8 cellular contexts compared by ENCODE assay signal in the genomic region with DNA sequence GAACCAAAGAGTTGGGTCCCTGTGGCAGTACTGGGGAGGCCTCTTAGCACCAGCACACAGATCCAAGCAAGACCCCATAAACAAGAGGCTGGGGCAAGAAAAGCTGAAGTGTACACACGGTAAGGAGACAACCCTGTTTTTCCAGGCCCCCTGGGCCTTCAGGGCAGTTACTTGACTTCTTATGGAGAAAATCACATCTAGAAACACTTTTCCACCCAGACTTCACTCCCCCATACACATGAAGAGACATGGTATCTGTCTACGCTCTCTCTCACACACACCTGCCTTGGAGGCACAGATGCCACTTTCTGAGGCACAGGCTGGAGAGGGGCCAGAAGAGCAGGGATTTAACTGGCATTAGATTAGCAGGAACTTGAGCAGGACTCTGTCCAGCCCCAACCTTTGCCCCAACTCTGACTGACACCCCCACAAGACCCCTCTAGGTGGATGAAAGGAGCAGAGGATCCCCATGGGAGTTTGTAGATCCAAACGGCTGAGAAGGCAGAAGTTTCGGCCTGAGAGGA. TPM values are rescaled to one million over a fixed set of nuclear protein-coding genes. Genes with fewer than 3 reads are reported as not detected.
DNase-seq lines count a peak whose midpoint lies in the region; ATAC-seq and TF ChIP-seq lines count a peak whose summit lies in the region.

No MANE protein-coding gene starts in this region.

- H3K79me2 ChIP-seq in SU-DHL-6 (ENCODE audit: insufficient read depth, low read length) (peaks cover 47% of the 10 kb centered on the region), fibroblast of lung (ENCODE audit: control insufficient read depth, insufficient read depth, low read length) (peaks cover 63% of the 10 kb centered on the region)

- ATAC-seq in HG03095 (IDR thresholded peaks at IDR 0.05; ENCODE audit: unreplicated experiment) = no peak

- H3K9ac ChIP-seq in SU-DHL-6 (ENCODE audit: low read length) = peak overlapping the region; percentile 82
- H3K9ac ChIP-seq in fibroblast of lung (ENCODE audit: insufficient read depth, low read length) = peak overlapping the region; percentile 90

- H3K36me3 ChIP-seq in SU-DHL-6 (ENCODE audit: low read length) (no peaks in the 10 kb centered on the region), fibroblast of lung (ENCODE audit: control insufficient read depth, insufficient read depth, low read length) (peaks cover 10% of the 10 kb centered on the region)

- in situ Hi-C loops in G401 (cut with HindIII; ENCODE audit: low sequenced_read_pairs) = no loop called here

- H3K4me3 ChIP-seq in SU-DHL-6 (ENCODE audit: insufficient read depth, low read length, poor library complexity, severe bottlenecking) (no peak overlapping the region), fibroblast of lung (replicated peaks in 1 of 4; ENCODE audit: control extremely low read depth in 1 of 4, insufficient read depth in 1 of 4, low read depth in 3 of 4, low read length in 4 of 4) (peak overlapping the region; percentile 83 to 95 (median 92)), retinal pigment epithelial cell (ENCODE audit: low read length) (peak overlapping the region; percentile 80)

- H3K9me3 ChIP-seq in SU-DHL-6 (ENCODE audit: insufficient read depth, low read length) = no peaks in the 10 kb centered on the region
- no peaks in the 10 kb centered on the region for H3K9me3 ChIP-seq in fibroblast of lung (ENCODE audit: control insufficient read depth, insufficient read depth, low read depth, low read length)

- TF ChIP-seq CTCF in SU-DHL-6 (IDR thresholded peaks at IDR 0.05; ENCODE audit: insufficient read depth, low read length, poor library complexity, severe bottlenecking) = no peak
- TF ChIP-seq CTCF in fibroblast of lung (conservative IDR thresholded peaks at IDR 0.05 in 1 of 2, IDR thresholded peaks at IDR 0.05 in 1 of 2; ENCODE audit: low read depth in 1 of 2, low read length in 2 of 2) = no peak
- no peak for TF ChIP-seq CTCF in retinal pigment epithelial cell (conservative IDR thresholded peaks at IDR 0.05; ENCODE audit: low read depth, low read length)

- H3K4me1 ChIP-seq in fibroblast of lung (ENCODE audit: control insufficient read depth, extremely low read depth, insufficient read depth, low read length) = peaks cover 24% of the 10 kb centered on the region

- DNase-seq in G401 (ENCODE audit: low spot score) = peak; percentile 55
- no peak for DNase-seq in fibroblast of lung (ENCODE audit: low read depth in 2 of 2)
- DNase-seq in retinal pigment epithelial cell (ENCODE audit: low read depth) = no peak
- DNase-seq in glomerular visceral epithelial cell (ENCODE audit: extremely low spot score) = no peak
- no peak for DNase-seq in amygdala (lab: John Stamatoyannopoulos, UW)
- DNase-seq in NCI-H128 (lab: John Stamatoyannopoulos, UW; ENCODE audit: unreplicated experiment) = no peak

- no peaks in the 10 kb centered on the region for H3K27me3 ChIP-seq in SU-DHL-6 (ENCODE audit: low read length)
- H3K27me3 ChIP-seq in fibroblast of lung (ENCODE audit: control insufficient read depth, insufficient read depth, low read length) = no peaks in the 10 kb centered on the region

- H3K27ac ChIP-seq in SU-DHL-6 (ENCODE audit: low read depth, low read length) = peak overlapping the region; percentile 73; the same call in 1 of the 2 replicates
- peak overlapping the region; percentile 86 for H3K27ac ChIP-seq in fibroblast of lung (ENCODE audit: insufficient read depth, low read length)

- H2AFZ ChIP-seq in SU-DHL-6 (ENCODE audit: low read depth, low read length, severe bottlenecking) = no peak overlapping the region
- no peak overlapping the region for H2AFZ ChIP-seq in fibroblast of lung (ENCODE audit: low read length)

- no peaks in the 10 kb centered on the region for H3K9me2 ChIP-seq in SU-DHL-6 (replicated peaks; ENCODE audit: insufficient read depth, low read length)

- H3K4me2 ChIP-seq in SU-DHL-6 (ENCODE audit: low read depth, low read length, poor library complexity, severe bottlenecking) (peak overlapping the region; percentile 90), fibroblast of lung (ENCODE audit: extremely low read depth, insufficient read depth, low read length) (peak overlapping the region; percentile 93)

- peaks cover 18% of the 10 kb centered on the region for H3F3A ChIP-seq in SU-DHL-6 (ENCODE audit: insufficient read depth)

- no peaks in the 10 kb centered on the region for H4K20me1 ChIP-seq in SU-DHL-6 (ENCODE audit: low read depth, low read length)
- H4K20me1 ChIP-seq in fibroblast of lung (ENCODE audit: control insufficient read depth, extremely low read depth, insufficient read depth, low read length) = no peaks in the 10 kb centered on the region

RNA-seq across cellular contexts. Expression of a gene that starts 2.2 kb away (rescaled TPM):
- 38.3 and 68.8 TPM in 2 replicates for total RNA-seq in G401 (2014; rRNA removed; shearing (Covaris generic))
- total RNA-seq in fibroblast of lung = 138 and 190 TPM in 2 replicates
- 201 and 254 TPM in 2 replicates for polyA plus RNA-seq in fibroblast of lung
- 132 and 153 TPM in 2 replicates for polyA plus RNA-seq in fibroblast of lung (2012)
- 215 and 258 TPM in 2 replicates for polyA minus RNA-seq in fibroblast of lung (ENCODE audit: low replicate concordance)

RNA-seq across cellular contexts. Expression of a gene that starts 9.6 kb away (rescaled TPM):
- total RNA-seq in G401 (2014; rRNA removed; shearing (Covaris generic)) = 2.7 and 3.6 TPM in 2 replicates
- total RNA-seq in fibroblast of lung = under 0.01 and 0.33 TPM in 2 replicates
- 0.03 and 0.07 TPM in 2 replicates for polyA plus RNA-seq in fibroblast of lung
- polyA plus RNA-seq in fibroblast of lung (2012) = 0.53 and 0.71 TPM in 2 replicates
- polyA minus RNA-seq in fibroblast of lung (ENCODE audit: low replicate concordance) = 0.75 TPM in 1 of 2 replicates, not detected in the other

RNA-seq across cellular contexts. Expression of a gene that starts 34.2 kb away (rescaled TPM):
- total RNA-seq in G401 (2014; rRNA removed; shearing (Covaris generic)) = 8.1 and 12.7 TPM in 2 replicates
- total RNA-seq in fibroblast of lung = 9.2 and 17.3 TPM in 2 replicates
- polyA plus RNA-seq in fibroblast of lung = 10.1 and 11.7 TPM in 2 replicates
- 10.4 and 14.0 TPM in 2 replicates for polyA plus RNA-seq in fibroblast of lung (2012)
- 38.7 and 54.7 TPM in 2 replicates for polyA minus RNA-seq in fibroblast of lung (ENCODE audit: low replicate concordance)

RNA-seq across cellular contexts. Expression of a gene that starts 35.8 kb away (rescaled TPM):
- 9.4 and 12.0 TPM in 2 replicates for total RNA-seq in G401 (2014; rRNA removed; shearing (Covaris generic))
- 6.3 and 7.2 TPM in 2 replicates for total RNA-seq in fibroblast of lung
- 11.8 and 16.6 TPM in 2 replicates for polyA plus RNA-seq in fibroblast of lung
- 5.9 and 8.2 TPM in 2 replicates for polyA plus RNA-seq in fibroblast of lung (2012)
- 9.5 and 11.0 TPM in 2 replicates for polyA minus RNA-seq in fibroblast of lung (ENCODE audit: low replicate concordance)

RNA-seq across cellular contexts. Expression of a gene that starts 46.3 kb away (rescaled TPM):
- 28.2 and 33.5 TPM in 2 replicates for total RNA-seq in G401 (2014; rRNA removed; shearing (Covaris generic))
- 26.7 and 30.7 TPM in 2 replicates for total RNA-seq in fibroblast of lung
- 25.3 and 27.0 TPM in 2 replicates for polyA plus RNA-seq in fibroblast of lung
- polyA plus RNA-seq in fibroblast of lung (2012) = 17.4 and 20.4 TPM in 2 replicates
- 23.7 and 26.6 TPM in 2 replicates for polyA minus RNA-seq in fibroblast of lung (ENCODE audit: low replicate concordance)
